28 cellular contexts compared by ENCODE assay signal in genomic region chr6:134533991-134534390, GRCh38.
DNase-seq lines count a peak whose midpoint lies in the region; ATAC-seq and TF ChIP-seq lines count a peak whose summit lies in the region.
"Had no signal": no experiment of that assay in that cellular context is flagged by ENCODE, and none has a peak within 500 bp of the region (broad histone marks: within the 10 kb centered on the region; RNA-seq: fewer than 3 reads in every experiment).

No MANE protein-coding gene starts in this region.

- H3K4me3 Mint-ChIP-seq in activated CD8-positive, alpha-beta T cell treated with anti-CD3 and anti-CD28 coated beads, Interleukin-2, amount 10 ng/mL, durations not matched to agents 7 days and 5 days, result no peak overlapping the region
- H3K4me3 Mint-ChIP-seq: activated CD4-positive, alpha-beta memory T cell treated with anti-CD3 and anti-CD28 coated beads for 36 hours; CD4-positive, CD25-positive, alpha-beta regulatory T cell; immature natural killer cell; neural crest cell; T-helper 17 cell had no signal

- no peaks in the 10 kb centered on the region for H3K9me3 ChIP-seq in heart left ventricle
- no peaks in the 10 kb centered on the region for H3K9me3 ChIP-seq in upper lobe of right lung
- H3K9me3 ChIP-seq: esophagus squamous epithelium, sigmoid colon, testis had no signal

- H3K27me3 Mint-ChIP-seq in activated CD8-positive, alpha-beta T cell treated with anti-CD3 and anti-CD28 coated beads, Interleukin-2, amount 10 ng/mL, durations not matched to agents 7 days and 5 days (ENCODE audit: low read depth), result no peaks in the 10 kb centered on the region
- H3K27me3 Mint-ChIP-seq: activated CD4-positive, alpha-beta memory T cell treated with anti-CD3 and anti-CD28 coated beads for 36 hours; activated naive CD4-positive, alpha-beta T cell treated with anti-CD3 and anti-CD28 coated beads, Interleukin-2, amount 50 U/mL, for 24 hours; CD4-positive, CD25-positive, alpha-beta regulatory T cell had no signal

- TF ChIP-seq POLR2A in heart left ventricle (IDR thresholded peaks at IDR 0.05), result no peak

- ATAC-seq in Right ventricle myocardium inferior, result peak; percentile 53
- peak in 2 of 4 donors; percentile 55 to 73 for ATAC-seq in heart left ventricle
- ATAC-seq in upper lobe of right lung, result peak; percentile 9
- ATAC-seq in activated CD8-positive, alpha-beta T cell treated with anti-CD3 and anti-CD28 coated beads, Interleukin-2, amount 10 ng/mL, durations not matched to agents 7 days and 5 days, result no peak
- ATAC-seq: GM12878, SK-N-SH treated with all-trans-retinoic acid at 6 μM for 48 hours, T-helper 17 cell had no signal

- H3K27ac ChIP-seq in heart left ventricle (peak overlapping the region in 5 of 12 donors; percentile 3 to 61 (median 28)), upper lobe of right lung (peak overlapping the region; percentile 32)
- H3K27ac ChIP-seq: RWPE1, sigmoid colon, testis had no signal

- no peaks in the 10 kb centered on the region for H3K27me3 ChIP-seq in heart left ventricle
- no peaks in the 10 kb centered on the region for H3K27me3 ChIP-seq in upper lobe of right lung
- H3K27me3 ChIP-seq: esophagus squamous epithelium, sigmoid colon, testis had no signal

- TF ChIP-seq CTCF in heart left ventricle (IDR thresholded peaks at IDR 0.05), result no peak
- TF ChIP-seq CTCF in upper lobe of right lung (IDR thresholded peaks at IDR 0.05), result no peak

- peaks cover 36% of the 10 kb centered on the region for H3K4me1 Mint-ChIP-seq in activated CD8-positive, alpha-beta T cell treated with anti-CD3 and anti-CD28 coated beads, Interleukin-2, amount 10 ng/mL, durations not matched to agents 7 days and 5 days (ENCODE audit: low read depth)
- H3K4me1 Mint-ChIP-seq: immature natural killer cell, neural crest cell had no signal

- H3K36me3 ChIP-seq in heart left ventricle, result no peaks in the 10 kb centered on the region
- H3K36me3 ChIP-seq in upper lobe of right lung, result no peaks in the 10 kb centered on the region
- H3K36me3 ChIP-seq: esophagus squamous epithelium, sigmoid colon had no signal

- no peak overlapping the region for H3K4me3 ChIP-seq in heart left ventricle
- no peak overlapping the region for H3K4me3 ChIP-seq in upper lobe of right lung
- H3K4me3 ChIP-seq: esophagus squamous epithelium, GM12878, sigmoid colon, testis had no signal

- no peaks in the 10 kb centered on the region for H3K9me3 Mint-ChIP-seq in activated CD8-positive, alpha-beta T cell treated with anti-CD3 and anti-CD28 coated beads, Interleukin-2, amount 10 ng/mL, durations not matched to agents 7 days and 5 days (ENCODE audit: insufficient read depth)
- H3K9me3 Mint-ChIP-seq: activated CD4-positive, alpha-beta memory T cell treated with anti-CD3 and anti-CD28 coated beads for 36 hours; activated naive CD4-positive, alpha-beta T cell treated with anti-CD3 and anti-CD28 coated beads, Interleukin-2, amount 50 U/mL, for 24 hours; immature natural killer cell had no signal

- 71 to 78% (median 75%) methylated on average over 3 of the region's 3 CpGs for WGBS in heart left ventricle, 4 donors

- intact Hi-C loops in Right ventricle myocardium inferior (cut with DNase I) (loop anchor here (10.0 kb wide), 1 partner anchor 291 kb away; no protein-coding TSS in a partner anchor), cardiac septum (cut with DNase I) (loop anchor here (5.0 kb wide), 1 partner anchor 357 kb away; no protein-coding TSS in a partner anchor), heart left ventricle (cut with DNase I) (loop anchor here in 5 of 10 donors (5.0 to 10.0 kb wide), 5 partner anchors 189 to 359 kb away; no protein-coding TSS in a partner anchor), upper lobe of right lung (cut with DNase I) (no loop called here), posterior vena cava (cut with DNase I) (no loop called here)

- POLR2A ChIA-PET in activated CD8-positive, alpha-beta T cell treated with anti-CD3 and anti-CD28 coated beads, Interleukin-2, amount 10 ng/mL, durations not matched to agents 7 days and 5 days (lab: Charles Lee), result no interaction called here

- H3K36me3 Mint-ChIP-seq in activated CD8-positive, alpha-beta T cell treated with anti-CD3 and anti-CD28 coated beads, Interleukin-2, amount 10 ng/mL, durations not matched to agents 7 days and 5 days (ENCODE audit: low read depth), result peaks cover 3% of the 10 kb centered on the region
- H3K36me3 Mint-ChIP-seq: activated CD4-positive, alpha-beta memory T cell treated with anti-CD3 and anti-CD28 coated beads for 36 hours; activated naive CD4-positive, alpha-beta T cell treated with anti-CD3 and anti-CD28 coated beads, Interleukin-2, amount 50 U/mL, for 24 hours; CD4-positive, CD25-positive, alpha-beta regulatory T cell; immature natural killer cell had no signal

- no peak overlapping the region for H3K27ac Mint-ChIP-seq in activated CD8-positive, alpha-beta T cell treated with anti-CD3 and anti-CD28 coated beads, Interleukin-2, amount 10 ng/mL, durations not matched to agents 7 days and 5 days
- H3K27ac Mint-ChIP-seq: activated CD4-positive, alpha-beta memory T cell treated with anti-CD3 and anti-CD28 coated beads for 36 hours; immature natural killer cell; T-helper 17 cell had no signal

- H3K4me1 ChIP-seq in heart left ventricle (peaks cover 0 to 35% (median 21%) of the 10 kb centered on the region in 12 donors), upper lobe of right lung (peaks cover 11% of the 10 kb centered on the region)
- H3K4me1 ChIP-seq: sigmoid colon, testis had no signal

- CTCF ChIA-PET in activated CD8-positive, alpha-beta T cell treated with anti-CD3 and anti-CD28 coated beads, Interleukin-2, amount 10 ng/mL, durations not matched to agents 7 days and 5 days (lab: Charles Lee), result no interaction called here

- DNase-seq in Right ventricle myocardium inferior (ENCODE audit: missing footprints) (no peak), cardiac septum (ENCODE audit: low spot score) (no peak), heart left ventricle (peak in 3 of 5 donors; percentile 30 to 50 (median 34)), lung microvascular endothelial cell (ENCODE audit: low read depth in 2 of 2) (peak; percentile 68 to 92), upper lobe of right lung (no peak), posterior vena cava (ENCODE audit: low spot score) (no peak), NCI-H2171 treated with DMSO at 0.1 percent for 48 hours (lab: John Stamatoyannopoulos, UW) (no peak)
- DNase-seq in activated CD8-positive, alpha-beta T cell treated with anti-CD3 and anti-CD28 coated beads, Interleukin-2, amount 10 ng/mL, durations not matched to agents 7 days and 5 days, result no peak
- DNase-seq: activated CD8-positive, alpha-beta memory T cell treated with anti-CD3 and anti-CD28 coated beads, Interleukin-2, amount 50 U/mL, for 48 hours; cortex of kidney; esophagus squamous epithelium; hypothalamus; immature natural killer cell; NCI-H1092; NCI-H187; NCI-H2227 treated with DMSO at 0.1 percent for 48 hours; NCI-H69; sigmoid colon; stimulated activated naive CD4-positive, alpha-beta T cell treated with Interleukin-2 at 50 U/mL for 16 hours; T-helper 17 cell; testis had no signal

Comparison
In these comparisons a context has a peak if more than half of its experiments do, and no peak if none do; other contexts are left out.
1. DNase-seq: peak in heart left ventricle (3 of 5) and lung microvascular endothelial cell (2 of 2); none in Right ventricle myocardium inferior (single experiment), cardiac septum (single experiment), upper lobe of right lung (single experiment), posterior vena cava (single experiment), NCI-H2171 treated with DMSO at 0.1 percent for 48 hours (single experiment) and activated CD8-positive, alpha-beta T cell treated with anti-CD3 and anti-CD28 coated beads, Interleukin-2, amount 10 ng/mL, durations not matched to agents 7 days and 5 days (single experiment).
2. intact Hi-C loops: an anchor here in Right ventricle myocardium inferior (10.0 kb wide) and cardiac septum (5.0 kb wide); none called in upper lobe of right lung and posterior vena cava.